16 cellular contexts compared by ENCODE assay signal in genomic region chr9:133987455-133987800, GRCh38.
"Had no signal": no experiment of that assay in that cellular context is flagged by ENCODE, and none has a peak within 500 bp of the region (broad histone marks: within the 10 kb centered on the region; RNA-seq: fewer than 3 reads in every experiment).

No MANE protein-coding gene starts in this region.

- DNase-seq: activated CD4-positive, alpha-beta memory T cell treated with anti-CD3 and anti-CD28 coated beads, Interleukin-2, amount 10 ng/mL, durations not matched to agents 7 days and 5 days; activated CD4-positive, alpha-beta T cell treated with anti-CD3 and anti-CD28 coated beads for 4 hours; activated effector memory CD4-positive, alpha-beta T cell treated with Interleukin-2 at 50 U/mL for 16 hours; activated naive CD4-positive, alpha-beta T cell treated with anti-CD3 and anti-CD28 coated beads, Interleukin-2, amount 50 U/mL, for 16 hours; activated T-cell treated with anti-CD3 and anti-CD28 coated beads, Interleukin-2, amount 50 U/mL, for 24 hours; caudate nucleus; naive thymus-derived CD4-positive, alpha-beta T cell; stimulated activated CD4-positive, alpha-beta T cell treated with anti-CD3 and anti-CD28 coated beads, Interleukin-12 subunit alpha, Interleukin-12 subunit beta, amount 100 ng/mL, for 4 hours; stimulated activated CD4-positive, alpha-beta T cell treated with anti-CD3 and anti-CD28 coated beads, Interleukin-2, amount 100 ng/mL, for 24 hours; T-helper 17 cell; thyroid gland; uterus had no signal

- H3K36me3 ChIP-seq: esophagus muscularis mucosa, thyroid gland, uterus had no signal

- H3K27ac Mint-ChIP-seq: activated CD4-positive, alpha-beta memory T cell treated with anti-CD3 and anti-CD28 coated beads, Interleukin-2, amount 10 ng/mL, durations not matched to agents 7 days and 5 days; activated T-cell treated with anti-CD3 and anti-CD28 coated beads, Interleukin-2, amount 50 U/mL, for 24 hours; naive thymus-derived CD4-positive, alpha-beta T cell; T-helper 17 cell; WTC11 had no signal

- H3K27me3 ChIP-seq: esophagus muscularis mucosa, thyroid gland, uterus had no signal

- H3K36me3 Mint-ChIP-seq: naive thymus-derived CD4-positive, alpha-beta T cell; WTC11 had no signal

- H3K4me3 ChIP-seq: coronary artery, esophagus muscularis mucosa, mucosa of descending colon, thyroid gland, uterus had no signal

- ATAC-seq: mucosa of descending colon; naive thymus-derived CD4-positive, alpha-beta T cell; T-helper 17 cell; WTC11 had no signal

- H3K9me3 ChIP-seq: esophagus muscularis mucosa, mucosa of descending colon, thyroid gland, uterus had no signal

- H3K9me3 Mint-ChIP-seq: activated CD4-positive, alpha-beta memory T cell treated with anti-CD3 and anti-CD28 coated beads, Interleukin-2, amount 10 ng/mL, durations not matched to agents 7 days and 5 days; activated T-cell treated with anti-CD3 and anti-CD28 coated beads, Interleukin-2, amount 50 U/mL, for 24 hours; naive thymus-derived CD4-positive, alpha-beta T cell; WTC11 had no signal

- H3K27ac ChIP-seq: coronary artery, esophagus muscularis mucosa, thyroid gland, uterus had no signal

- H3K4me3 Mint-ChIP-seq: activated CD4-positive, alpha-beta memory T cell treated with anti-CD3 and anti-CD28 coated beads, Interleukin-2, amount 10 ng/mL, durations not matched to agents 7 days and 5 days; activated T-cell treated with anti-CD3 and anti-CD28 coated beads, Interleukin-2, amount 50 U/mL, for 24 hours; T-helper 17 cell; WTC11 had no signal

- H3K4me1 Mint-ChIP-seq: activated CD4-positive, alpha-beta memory T cell treated with anti-CD3 and anti-CD28 coated beads, Interleukin-2, amount 10 ng/mL, durations not matched to agents 7 days and 5 days had no signal
